In the genomic region with DNA sequence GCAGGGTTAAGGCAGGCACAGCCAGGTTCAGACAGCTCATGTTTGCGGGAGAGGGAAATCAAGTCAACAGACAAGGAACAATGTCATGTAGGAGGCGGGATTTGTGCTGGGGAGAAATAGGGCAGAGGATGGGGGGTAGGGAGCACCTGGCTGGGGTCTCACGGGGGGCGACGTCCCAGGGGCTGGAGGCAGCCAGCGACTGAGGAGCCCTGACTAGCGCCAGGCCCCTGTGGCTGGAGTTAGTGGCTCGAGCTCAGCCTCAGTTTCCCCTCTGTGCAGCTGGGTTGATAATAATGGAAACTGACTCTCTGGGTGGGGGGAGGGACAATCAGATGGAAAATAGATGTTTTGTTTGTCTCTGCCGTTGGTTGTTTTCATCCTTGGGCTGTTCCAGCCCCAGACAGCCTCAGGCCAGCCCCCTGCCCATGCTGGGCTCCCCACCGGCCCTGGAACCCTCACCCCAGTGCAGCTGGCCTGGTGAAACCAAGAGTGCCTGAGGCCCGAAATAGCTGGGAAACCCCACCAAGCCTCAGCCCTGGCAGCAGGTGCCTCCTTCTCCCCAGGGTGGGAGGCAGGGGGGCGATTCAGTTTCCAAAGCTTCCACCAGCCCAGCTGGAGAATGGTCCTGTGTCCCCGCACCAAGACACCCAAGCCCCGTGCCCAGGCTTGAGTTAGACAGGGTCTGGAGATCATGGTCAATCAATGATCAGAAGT, we compare ENCODE assay signal across 24 cellular contexts. TPM values are rescaled to one million over a fixed set of nuclear protein-coding genes. Genes with fewer than 3 reads are reported as not detected.
DNase-seq lines count a peak whose midpoint lies in the region; ATAC-seq, FAIRE-seq and TF ChIP-seq lines count a peak whose summit lies in the region.
"Had no signal": no experiment of that assay in that cellular context is flagged by ENCODE, and none has a peak within 500 bp of the region (broad histone marks: within the 10 kb centered on the region; RNA-seq: fewer than 3 reads in every experiment).

No MANE protein-coding gene starts in this region.

- peak overlapping the region; percentile 98 for H3K27ac ChIP-seq in DOHH2 (ENCODE audit: low read depth, low read length)
- H3K27ac ChIP-seq in GM12878 (ENCODE audit: control insufficient read depth, insufficient read depth) = peak overlapping the region; percentile 99
- H3K27ac ChIP-seq in mammary epithelial cell (ENCODE audit: insufficient read depth, low read depth, low read length) = no peak overlapping the region
- H3K27ac ChIP-seq: cardiac muscle cell, epithelial cell of prostate, pancreas had no signal

- SMC1A ChIA-PET in GM12878 (lab: Charles Lee; ENCODE audit: uncharacterized antibody, unreplicated experiment) = interaction anchor here (0.7 to 15.9 kb wide), 11 partner anchors 10 to 889 kb away, joined by 3 to 154 read pairs (median 13); no protein-coding TSS in a partner anchor

- DNase-seq in H7 (peak; percentile 33), GM12878 (ENCODE audit: low read depth, low spot score) (peak; percentile 55), naive B cell (peak; percentile 55), 8988T (no peak), mammary epithelial cell (no peak)
- DNase-seq: activated CD8-positive, alpha-beta T cell treated with anti-CD3 and anti-CD28 coated beads for 36 hours; amygdala; foreskin fibroblast; hypothalamus; islet precursor cell; natural killer cell; NCI-H2029 treated with DMSO at 0.1 percent for 48 hours; pancreas; right cardiac atrium had no signal

- peak; percentile 31 for TF ChIP-seq POLR2A in GM12878 (IDR thresholded peaks at IDR 0.05; ENCODE audit: low read depth, low read length)

- H3K36me3 Mint-ChIP-seq in naive B cell = no peaks in the 10 kb centered on the region
- H3K36me3 Mint-ChIP-seq: natural killer cell, WTC11 had no signal

- peak overlapping the region; percentile 91 for H3K4me2 ChIP-seq in DOHH2 (ENCODE audit: low read length)
- peak overlapping the region; percentile 94 for H3K4me2 ChIP-seq in GM12878 (ENCODE audit: control insufficient read depth, insufficient read depth)
- no peak overlapping the region for H3K4me2 ChIP-seq in mammary epithelial cell (ENCODE audit: insufficient read depth, low read depth, low read length)
- H3K4me2 ChIP-seq: GM23338 had no signal

- CTCF ChIA-PET in GM12878 (lab: Yijun Ruan, JAX) = interaction anchor here (0.7 to 21.7 kb wide), 11 partner anchors 11 to 902 kb away, joined by 3 to 551 read pairs (median 6); no protein-coding TSS in a partner anchor
- CTCF ChIA-PET in mammary epithelial cell (lab: Charles Lee; ENCODE audit: low non-redundant PET) = interaction anchor here (0.5 kb wide), 1 partner anchor 389 kb away, joined by 3 read pairs; no protein-coding TSS in a partner anchor

- intact Hi-C loops in GM12878 (cut with micrococcal nuclease; ENCODE audit: unreplicated experiment) (no loop called here), mammary epithelial cell (cut with micrococcal nuclease) (no loop called here)

- H3K9ac ChIP-seq in GM12878 (ENCODE audit: control insufficient read depth, insufficient read depth, low read length) (peak overlapping the region; percentile 85), mammary epithelial cell (ENCODE audit: insufficient read depth, low read length) (no peak overlapping the region)

- H3K27ac Mint-ChIP-seq in naive B cell = peak overlapping the region; percentile 95 to 100 (median 99)
- H3K27ac Mint-ChIP-seq: activated CD8-positive, alpha-beta T cell treated with anti-CD3 and anti-CD28 coated beads for 36 hours; GM23338; WTC11 had no signal

- H3K36me3 ChIP-seq in DOHH2 (ENCODE audit: control insufficient read depth, low read length) (peaks cover 2% of the 10 kb centered on the region; the same call in 1 of the 2 replicates), H7 (replicated peaks; ENCODE audit: control insufficient read depth, insufficient read depth, low read length) (no peaks in the 10 kb centered on the region), GM12878 (ENCODE audit: control insufficient read depth in 2 of 2, insufficient read depth in 2 of 2, low read length in 1 of 2) (no peaks in the 10 kb centered on the region), mammary epithelial cell (ENCODE audit: insufficient read depth, low read length) (no peaks in the 10 kb centered on the region)
- H3K36me3 ChIP-seq: cardiac muscle cell, pancreas had no signal

- peak; percentile 88 to 93 for TF ChIP-seq EP300 in GM12878 (IDR thresholded peaks at IDR 0.05; ENCODE audit: borderline replicate concordance in 1 of 2, control insufficient read depth in 1 of 2, low read depth in 2 of 2, low read length in 2 of 2)

- dilution Hi-C loops in mammary epithelial cell (cut with HindIII; ENCODE audit: low sequenced_read_pairs) = no loop called here

- no peaks in the 10 kb centered on the region for H3K27me3 Mint-ChIP-seq in naive B cell
- H3K27me3 Mint-ChIP-seq: activated CD8-positive, alpha-beta T cell treated with anti-CD3 and anti-CD28 coated beads for 36 hours had no signal

- H3K79me2 ChIP-seq in DOHH2 (ENCODE audit: control insufficient read depth, low read length) (peaks cover 37% of the 10 kb centered on the region), GM12878 (ENCODE audit: control insufficient read depth, insufficient read depth, low read length) (peaks cover 58% of the 10 kb centered on the region), mammary epithelial cell (ENCODE audit: insufficient read depth, low read length) (no peaks in the 10 kb centered on the region)

- H3K9me2 ChIP-seq in DOHH2 (replicated peaks; ENCODE audit: control insufficient read depth, low read length) = no peaks in the 10 kb centered on the region

- 10% methylated on average over 14 of the region's 14 CpGs for WGBS in GM12878 (ENCODE audit: insufficient coverage, insufficient replicate concordance, low lambda C conversion rate, missing lambda C conversion rate)
- 69% methylated on average over 5 of the region's 14 CpGs for WGBS in mammary epithelial cell (ENCODE audit: low coverage, missing lambda C conversion rate)

- H3K4me3 Mint-ChIP-seq in naive B cell = peak overlapping the region in 7 of 8 donors; percentile 75 to 89 (median 87)
- H3K4me3 Mint-ChIP-seq: activated CD8-positive, alpha-beta T cell treated with anti-CD3 and anti-CD28 coated beads for 36 hours; GM23338; natural killer cell; WTC11 had no signal

- H2AFZ ChIP-seq in GM12878 (ENCODE audit: control insufficient read depth, low read depth, low read length) (no peak overlapping the region), mammary epithelial cell (ENCODE audit: low read depth, low read length) (no peak overlapping the region)
- H2AFZ ChIP-seq: GM23338 had no signal

- peaks cover 2% of the 10 kb centered on the region; the same call in 1 of the 2 replicates for H3F3A ChIP-seq in DOHH2 (ENCODE audit: control insufficient read depth, insufficient read depth)

- H3K4me3 ChIP-seq in DOHH2 (ENCODE audit: low read length) (peak overlapping the region; percentile 32), H7 (ENCODE audit: insufficient read depth, low read depth, low read length) (no peak overlapping the region), GM12878 (peak overlapping the region; percentile 47; the same call in 1 of the 2 replicates), mammary epithelial cell (replicated peaks in 1 of 3; ENCODE audit: insufficient read depth in 1 of 3, low read depth in 2 of 3, low read length in 3 of 3) (no peak overlapping the region)
- H3K4me3 ChIP-seq: cardiac muscle cell, GM23338, pancreas had no signal

- ATAC-seq in GM12878 (peak; percentile 16), naive B cell (ENCODE audit: low read depth in 2 of 2) (no peak), HG03460 (IDR thresholded peaks at IDR 0.05; ENCODE audit: unreplicated experiment) (no peak), HG03571 (IDR thresholded peaks at IDR 0.05; ENCODE audit: unreplicated experiment) (no peak)
- ATAC-seq: activated CD8-positive, alpha-beta T cell treated with anti-CD3 and anti-CD28 coated beads for 36 hours; GM23338; natural killer cell; pancreas; right cardiac atrium; SK-N-SH treated with all-trans-retinoic acid at 6 μM for 48 hours; WTC11 had no signal

- no peaks in the 10 kb centered on the region for H3K27me3 ChIP-seq in DOHH2 (ENCODE audit: control insufficient read depth, low read length)
- no peaks in the 10 kb centered on the region for H3K27me3 ChIP-seq in H7 (ENCODE audit: control insufficient read depth, insufficient read depth, low read length)
- no peaks in the 10 kb centered on the region for H3K27me3 ChIP-seq in GM12878 (replicated peaks in 1 of 2; ENCODE audit: control insufficient read depth in 2 of 2, insufficient read depth in 2 of 2, low read length in 1 of 2)
- no peaks in the 10 kb centered on the region for H3K27me3 ChIP-seq in mammary epithelial cell (ENCODE audit: insufficient read depth, low read length)
- H3K27me3 ChIP-seq: cardiac muscle cell, pancreas had no signal

- no peaks in the 10 kb centered on the region for H3K9me3 ChIP-seq in DOHH2 (ENCODE audit: control insufficient read depth, insufficient read depth, low read length)
- no peaks in the 10 kb centered on the region for H3K9me3 ChIP-seq in GM12878 (replicated peaks; ENCODE audit: control insufficient read depth, insufficient read depth, low read length)
- H3K9me3 ChIP-seq in mammary epithelial cell (replicated peaks; ENCODE audit: insufficient read depth, low read length) = no peaks in the 10 kb centered on the region
- H3K9me3 ChIP-seq: pancreas had no signal

- H4K20me1 ChIP-seq in DOHH2 (ENCODE audit: control insufficient read depth, insufficient read depth, low read depth, low read length) = no peaks in the 10 kb centered on the region
- H4K20me1 ChIP-seq in GM12878 (ENCODE audit: control insufficient read depth, insufficient read depth) = no peaks in the 10 kb centered on the region
- H4K20me1 ChIP-seq in mammary epithelial cell (ENCODE audit: insufficient read depth, low read length) = no peaks in the 10 kb centered on the region

- POLR2A ChIA-PET in GM12878 (lab: Charles Lee) = interaction anchor here (0.6 to 10.1 kb wide), 10 partner anchors 11 to 901 kb away, joined by 3 to 153 read pairs (median 6); no protein-coding TSS in a partner anchor

- no peaks in the 10 kb centered on the region for H3K9me3 Mint-ChIP-seq in naive B cell
- H3K9me3 Mint-ChIP-seq: activated CD8-positive, alpha-beta T cell treated with anti-CD3 and anti-CD28 coated beads for 36 hours; GM23338; natural killer cell; WTC11 had no signal

- RAD21 ChIA-PET in GM12878 (lab: Charles Lee; ENCODE audit: unreplicated experiment) = interaction anchor here (1.0 to 16.2 kb wide), 12 partner anchors 11 to 889 kb away, joined by 3 to 255 read pairs (median 8); no protein-coding TSS in a partner anchor

- H3K4me1 ChIP-seq in DOHH2 (ENCODE audit: control insufficient read depth, low read length) (peaks cover 98% of the 10 kb centered on the region), GM12878 (ENCODE audit: control insufficient read depth, insufficient read depth, low read length) (peaks cover 94% of the 10 kb centered on the region), mammary epithelial cell (ENCODE audit: insufficient read depth, low read length) (no peaks in the 10 kb centered on the region)
- H3K4me1 ChIP-seq: pancreas had no signal

- H3K4me1 Mint-ChIP-seq in naive B cell = peaks cover 78 to 100% (median 99%) of the 10 kb centered on the region in 3 donors

- BruUV-seq in GM12878 (replicated peaks; lab: Mats Ljungman, UMichigan) (TSS peak; percentile 19), mammary epithelial cell (replicated peaks; lab: Mats Ljungman, UMichigan) (no TSS peak)

- FAIRE-seq in GM12878 (lab: Jason Lieb, UNC) = no peak
- FAIRE-seq: pancreas had no signal

- in situ Hi-C loops in GM12878 (cut with MboI) (no loop called here), mammary epithelial cell (cut with MboI; ENCODE audit: low sequenced_read_pairs in 2 of 2) (no loop called here)

- TF ChIP-seq CTCF in DOHH2 (IDR thresholded peaks at IDR 0.05; ENCODE audit: low read depth, low read length, poor library complexity, severe bottlenecking) = no peak
- no peak for TF ChIP-seq CTCF in GM12878 (IDR thresholded peaks at IDR 0.05 in 2 of 3, conservative IDR thresholded peaks at IDR 0.05 in 1 of 3; ENCODE audit: control insufficient read depth in 2 of 3, extremely low read depth in 1 of 3, insufficient read depth in 1 of 3, low read depth in 3 of 3, low read length in 3 of 3)
- TF ChIP-seq CTCF in mammary epithelial cell (conservative IDR thresholded peaks at IDR 0.05 in 1 of 2, IDR thresholded peaks at IDR 0.05 in 1 of 2; ENCODE audit: extremely low read depth in 1 of 2, insufficient read depth in 1 of 2, low read depth in 1 of 2, low read length in 2 of 2) = no peak

- TF ChIP-seq RAD21 in GM12878 (IDR thresholded peaks at IDR 0.05; ENCODE audit: insufficient read depth, low read depth, low read length) = no peak

RNA-seq across cellular contexts. Expression of a gene that starts 44.1 kb away (rescaled TPM):
- total RNA-seq in H7 (2014; rRNA removed; shearing (Covaris generic)) = not detected in 2 replicates
- not detected in 2 replicates for total RNA-seq in GM12878 (2013; cell fraction: nucleolus; rRNA removed)
- total RNA-seq in GM12878 (2014; rRNA removed) (not detected in 2 replicates), GM12878 (2014; rRNA removed; fragmentation: Illumina TruSeq; extraction: Trizol) (not detected in 2 replicates), GM12878 (2021) (not detected in 2 replicates), mammary epithelial cell (not detected)
- polyA plus RNA-seq in GM12878 (2011; ENCODE audit: low read depth) = not detected
- polyA plus RNA-seq in GM12878 (2011; rRNA removed) (not detected in 2 replicates), GM12878 (2014; fragmentation: Illumina TruSeq; extraction: Trizol) (not detected in 2 replicates), GM12878 (2014; fragmentation: Nextera tagmentation; extraction: Ambion mirVana) (not detected), GM12878 (2014; rRNA removed) (not detected in 2 replicates), GM12878 (2016; fragmentation: Nextera tagmentation; extraction: Ambion mirVana) (not detected), naive B cell (ENCODE audit: low read depth in 6 of 6) (100 to 1,000 TPM; 233 to 640 (median 475) TPM), mammary epithelial cell (not detected)
- not detected in 2 replicates for polyA plus RNA-seq in GM12878 (2011; cell fraction: cytosol; rRNA removed)
- polyA plus RNA-seq in GM12878 (2011; cell fraction: nucleus; rRNA removed) = not detected in 2 replicates
- polyA plus RNA-seq in GM12878 (2012) = 0.39 and 0.48 TPM in 2 replicates
- not detected in 2 replicates for polyA minus RNA-seq in GM12878 (2011; rRNA and poly(A)+ RNA removed)
- not detected in 2 replicates for polyA minus RNA-seq in GM12878 (2011; cell fraction: cytosol; rRNA and poly(A)+ RNA removed)
- polyA minus RNA-seq in GM12878 (2011; cell fraction: nucleus; rRNA and poly(A)+ RNA removed) = not detected in 2 replicates
- not detected for polyA minus RNA-seq in mammary epithelial cell
- total RNA-seq: activated CD8-positive, alpha-beta T cell treated with anti-CD3 and anti-CD28 coated beads for 36 hours; cardiac muscle cell; Daoy; dermis microvascular lymphatic vessel endothelial cell; GM23338; WTC11 had no signal
- polyA plus RNA-seq: cardiac muscle cell, GM23338, right cardiac atrium had no signal

Comparison
In these comparisons a context has a peak if more than half of its experiments do, and no peak if none do; other contexts are left out.
1. H3K4me3 ChIP-seq: peak in DOHH2 (single experiment) and GM12878 (single experiment); none in H7 (single experiment) and mammary epithelial cell (0 of 3).
2. DNase-seq: peak in H7 (single experiment), GM12878 (single experiment) and naive B cell (single experiment); none in 8988T (single experiment) and mammary epithelial cell (single experiment).